29 cellular contexts compared by ENCODE assay signal in the genomic region with DNA sequence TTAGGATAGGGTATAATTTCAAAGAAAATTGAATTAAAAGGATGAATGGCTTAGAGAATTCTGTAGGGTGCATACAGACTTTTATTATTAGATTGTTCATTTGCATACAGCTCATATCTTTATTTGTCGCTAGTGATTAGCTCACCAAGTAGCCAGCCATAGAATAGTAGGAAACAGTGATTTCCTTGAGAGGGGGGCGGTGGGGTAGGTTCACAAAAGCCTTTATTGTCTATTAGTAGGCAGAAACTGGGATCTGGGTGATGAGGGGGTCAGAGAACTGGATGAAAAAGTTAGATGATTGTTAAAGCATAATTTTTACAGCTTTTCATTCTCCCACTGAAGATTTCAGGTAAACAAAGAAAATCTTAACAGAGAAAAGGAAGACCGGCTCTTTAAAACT.
"Had no signal": no experiment of that assay in that cellular context is flagged by ENCODE, and none has a peak within 500 bp of the region (broad histone marks: within the 10 kb centered on the region; RNA-seq: fewer than 3 reads in every experiment).

No MANE protein-coding gene starts in this region.

- H3K27ac ChIP-seq: adrenal gland, body of pancreas, dorsolateral prefrontal cortex, epithelial cell of prostate, esophagus squamous epithelium, heart left ventricle, WERI-Rb-1 had no signal

- H3K4me3 ChIP-seq: adrenal gland, body of pancreas, dorsolateral prefrontal cortex, esophagus squamous epithelium, heart left ventricle had no signal

- ATAC-seq: activated CD4-positive, CD25-positive, alpha-beta regulatory T cell treated with anti-CD3 and anti-CD28 coated beads, Interleukin-2, amount 50 U/mL, for 24 hours; activated CD8-positive, alpha-beta memory T cell treated with anti-CD3 and anti-CD28 coated beads, Interleukin-2, amount 10 ng/mL, durations not matched to agents 7 days and 5 days; activated CD8-positive, alpha-beta T cell treated with anti-CD3 and anti-CD28 coated beads for 36 hours; activated naive CD8-positive, alpha-beta T cell treated with anti-CD3 and anti-CD28 coated beads, Interleukin-2, amount 50 U/mL, for 24 hours; body of pancreas; heart left ventricle; T-helper 17 cell had no signal

- DNase-seq: activated B cell treated with CpG ODN at 0.5 μM for 24 hours; activated CD4-positive, alpha-beta T cell treated with anti-CD3 and anti-CD28 coated beads for 48 hours; activated CD4-positive, alpha-beta T cell treated with anti-CD3 and anti-CD28 coated beads, Interleukin-2, amount 50 U/mL, for 1 hour; activated CD4-positive, alpha-beta T cell treated with anti-CD3 and anti-CD28 coated beads, Interleukin-2, amount 50 U/mL, for 48 hours; activated CD8-positive, alpha-beta memory T cell treated with anti-CD3 and anti-CD28 coated beads, Interleukin-2, amount 10 ng/mL, durations not matched to agents 7 days and 5 days; activated CD8-positive, alpha-beta memory T cell treated with anti-CD3 and anti-CD28 coated beads, Interleukin-2, amount 50 U/mL, for 4 hours; activated CD8-positive, alpha-beta T cell treated with anti-CD3 and anti-CD28 coated beads for 36 hours; activated effector memory CD4-positive, alpha-beta T cell treated with anti-CD3 and anti-CD28 coated beads, Interleukin-2, amount 50 U/mL, for 16 hours; activated naive CD4-positive, alpha-beta T cell treated with anti-CD3 and anti-CD28 coated beads for 36 hours; activated naive CD8-positive, alpha-beta T cell treated with anti-CD3 and anti-CD28 coated beads for 36 hours; activated naive CD8-positive, alpha-beta T cell treated with anti-CD3 and anti-CD28 coated beads, Interleukin-2, amount 50 U/mL, for 24 hours; activated T-cell treated with anti-CD3 and anti-CD28 coated beads, Interleukin-2, amount 50 U/mL, for 1 hour; activated T-cell treated with anti-CD3 and anti-CD28 coated beads, Interleukin-2, amount 50 U/mL, for 48 hours; adrenal gland; aorta; body of pancreas; caudate nucleus; dorsolateral prefrontal cortex; effector memory CD4-positive, alpha-beta T cell; endodermal cell; esophagus squamous epithelium; glutamatergic neuron; heart left ventricle; T-helper 1 cell; T-helper 17 cell; T1000; WERI-Rb-1 had no signal
